13 cellular contexts compared by ENCODE assay signal in genomic region chr6:51541847-51542246, GRCh38.
DNase-seq lines count a peak whose midpoint lies in the region; ATAC-seq lines count a peak whose summit lies in the region.
"Had no signal": no experiment of that assay in that cellular context is flagged by ENCODE, and none has a peak within 500 bp of the region (broad histone marks: within the 10 kb centered on the region; RNA-seq: fewer than 3 reads in every experiment).

No MANE protein-coding gene starts in this region.

- DNase-seq in ACHN, result peak; percentile 4
- peak; percentile 2 to 50 for DNase-seq in Kasumi-1 (lab: John Stamatoyannopoulos, UW)
- DNase-seq in OCI-M1 (lab: John Stamatoyannopoulos, UW), result peak; percentile 35
- DNase-seq in foreskin melanocyte, result peak; percentile 29
- DNase-seq in stimulated activated CD4-positive, alpha-beta T cell treated with anti-CD3 and anti-CD28 coated beads, Interleukin-12 subunit alpha, Interleukin-12 subunit beta, amount 100 ng/mL, for 4 hours, result no peak
- no peak for DNase-seq in activated CD4-positive, alpha-beta T cell treated with anti-CD3 and anti-CD28 coated beads, Interleukin-2, amount 50 U/mL, for 48 hours
- no peak for DNase-seq in H7
- DNase-seq: activated CD8-positive, alpha-beta memory T cell treated with anti-CD3 and anti-CD28 coated beads for 24 hours; stimulated activated CD4-positive, alpha-beta T cell treated with anti-CD3 and anti-CD28 coated beads, Interleukin-15, amount 100 ng/mL, for 24 hours; stimulated activated naive B cell treated with anti-CD40 and anti-IgM and Interleukin-4, amounts not matched to agents 10 μg/mL and 1 μg/mL and 100 μg/mL, for 72 hours; T-helper 17 cell had no signal

- H3K36me3 ChIP-seq in H7 (replicated peaks; ENCODE audit: control insufficient read depth, insufficient read depth, low read length), result no peaks in the 10 kb centered on the region
- H3K36me3 ChIP-seq: BLaER1 had no signal

- H3K4me3 ChIP-seq in H7 (ENCODE audit: insufficient read depth, low read depth, low read length), result no peak overlapping the region
- H3K4me3 ChIP-seq: BLaER1 had no signal

- no peaks in the 10 kb centered on the region for H3K27me3 ChIP-seq in H7 (ENCODE audit: control insufficient read depth, insufficient read depth, low read length)
- H3K27me3 ChIP-seq: BLaER1 had no signal

- in situ Hi-C loops in ACHN (cut with HindIII; ENCODE audit: low pct_ligation_motif_present, low pct_unique_long_range_greater_than_20kb, low sequenced_read_pairs), result no loop called here

- no peak for ATAC-seq in GM19467 (IDR thresholded peaks at IDR 0.05; ENCODE audit: unreplicated experiment)
- ATAC-seq: stimulated activated naive B cell treated with anti-CD40 and anti-IgM and Interleukin-4, amounts not matched to agents 10 μg/mL and 1 μg/mL and 100 μg/mL, for 72 hours; T-helper 17 cell had no signal

Comparison
In these comparisons a context has a peak if more than half of its experiments do, and no peak if none do; other contexts are left out.
1. DNase-seq: peak in ACHN (single experiment), Kasumi-1 (2 of 2), OCI-M1 (single experiment) and foreskin melanocyte (single experiment); none in stimulated activated CD4-positive, alpha-beta T cell treated with anti-CD3 and anti-CD28 coated beads, Interleukin-12 subunit alpha, Interleukin-12 subunit beta, amount 100 ng/mL, for 4 hours (single experiment), activated CD4-positive, alpha-beta T cell treated with anti-CD3 and anti-CD28 coated beads, Interleukin-2, amount 50 U/mL, for 48 hours (0 of 2) and H7 (single experiment).